ENCODE assay signal across 19 cellular contexts in genomic region chr7:37110641-37111421, GRCh38.
DNase-seq lines count a peak whose midpoint lies in the region; ATAC-seq lines count a peak whose summit lies in the region.
"Had no signal": no experiment of that assay in that cellular context is flagged by ENCODE, and none has a peak within 500 bp of the region (broad histone marks: within the 10 kb centered on the region; RNA-seq: fewer than 3 reads in every experiment).

No MANE protein-coding gene starts in this region.

- H3K9me3 ChIP-seq in T-helper 17 cell (ENCODE audit: control insufficient read depth, low read length, poor library complexity, severe bottlenecking), result no peaks in the 10 kb centered on the region
- H3K9me3 ChIP-seq: Peyer's patch had no signal

- H3K4me3 Mint-ChIP-seq in activated naive CD8-positive, alpha-beta T cell, result no peak overlapping the region
- no peak overlapping the region for H3K4me3 Mint-ChIP-seq in activated naive CD8-positive, alpha-beta T cell treated with anti-CD3 and anti-CD28 coated beads, Interleukin-2, amount 50 U/mL, for 24 hours
- no peak overlapping the region for H3K4me3 Mint-ChIP-seq in T-helper 17 cell
- H3K4me3 Mint-ChIP-seq: CD4-positive, CD25-positive, alpha-beta regulatory T cell had no signal

- no peaks in the 10 kb centered on the region for H3K27me3 Mint-ChIP-seq in activated naive CD8-positive, alpha-beta T cell
- no peaks in the 10 kb centered on the region for H3K27me3 Mint-ChIP-seq in activated naive CD8-positive, alpha-beta T cell treated with anti-CD3 and anti-CD28 coated beads, Interleukin-2, amount 50 U/mL, for 24 hours
- no peaks in the 10 kb centered on the region for H3K27me3 Mint-ChIP-seq in T-helper 17 cell
- H3K27me3 Mint-ChIP-seq: CD4-positive, CD25-positive, alpha-beta regulatory T cell had no signal

- H3K27ac Mint-ChIP-seq in activated naive CD8-positive, alpha-beta T cell, result peak overlapping the region; percentile 69
- no peak overlapping the region for H3K27ac Mint-ChIP-seq in activated naive CD8-positive, alpha-beta T cell treated with anti-CD3 and anti-CD28 coated beads, Interleukin-2, amount 50 U/mL, for 24 hours
- H3K27ac Mint-ChIP-seq in T-helper 17 cell, result peak overlapping the region; percentile 32

- no peaks in the 10 kb centered on the region for H3K9me3 Mint-ChIP-seq in activated naive CD8-positive, alpha-beta T cell (ENCODE audit: low read depth)
- peaks cover 10% of the 10 kb centered on the region for H3K9me3 Mint-ChIP-seq in activated naive CD8-positive, alpha-beta T cell treated with anti-CD3 and anti-CD28 coated beads, Interleukin-2, amount 50 U/mL, for 24 hours

- H3K36me3 Mint-ChIP-seq in activated naive CD8-positive, alpha-beta T cell, result peaks cover 40% of the 10 kb centered on the region
- peaks cover 55% of the 10 kb centered on the region for H3K36me3 Mint-ChIP-seq in activated naive CD8-positive, alpha-beta T cell treated with anti-CD3 and anti-CD28 coated beads, Interleukin-2, amount 50 U/mL, for 24 hours (ENCODE audit: low read depth)
- peaks cover 8% of the 10 kb centered on the region for H3K36me3 Mint-ChIP-seq in T-helper 17 cell (ENCODE audit: low read depth)

- DNase-seq in activated naive CD8-positive, alpha-beta T cell treated with anti-CD3 and anti-CD28 coated beads, Interleukin-2, amount 50 U/mL, for 24 hours, result no peak
- DNase-seq in T-helper 17 cell, result no peak
- peak; percentile 60 for DNase-seq in islet precursor cell
- no peak for DNase-seq in effector CD8-positive, alpha-beta T cell (lab: John Stamatoyannopoulos, UW)
- DNase-seq: Calu3; CD4-positive, CD25-positive, alpha-beta regulatory T cell; DMS79 treated with DMSO at 0.1 percent for 48 hours; GOT3; Karpas-422; NCI-H1417; NCI-H1930; NCI-H2171; NCI-H446 treated with DMSO at 0.1 percent for 48 hours; NCI-H82; Peyer's patch; Right ventricle myocardium superior had no signal

- H3K4me1 Mint-ChIP-seq in activated naive CD8-positive, alpha-beta T cell (ENCODE audit: low read depth), result peaks cover 49% of the 10 kb centered on the region
- H3K4me1 Mint-ChIP-seq in activated naive CD8-positive, alpha-beta T cell treated with anti-CD3 and anti-CD28 coated beads, Interleukin-2, amount 50 U/mL, for 24 hours, result peaks cover 56% of the 10 kb centered on the region
- peaks cover 34% of the 10 kb centered on the region for H3K4me1 Mint-ChIP-seq in T-helper 17 cell

- no peak for ATAC-seq in activated naive CD8-positive, alpha-beta T cell treated with anti-CD3 and anti-CD28 coated beads, Interleukin-2, amount 50 U/mL, for 24 hours
- ATAC-seq in T-helper 17 cell, result no peak
- no peak for ATAC-seq in HG02610 (IDR thresholded peaks at IDR 0.05; ENCODE audit: unreplicated experiment)
- ATAC-seq in HG03039 (IDR thresholded peaks at IDR 0.05; ENCODE audit: unreplicated experiment), result no peak
